13 cellular contexts compared by ENCODE assay signal in genomic region chr12:131836193-131836592, GRCh38. TPM values are rescaled to one million over a fixed set of nuclear protein-coding genes. Genes with fewer than 3 reads are reported as not detected.
DNase-seq lines count a peak whose midpoint lies in the region; TF ChIP-seq lines count a peak whose summit lies in the region.
"Had no signal": no experiment of that assay in that cellular context is flagged by ENCODE, and none has a peak within 500 bp of the region (broad histone marks: within the 10 kb centered on the region; RNA-seq: fewer than 3 reads in every experiment).

No MANE protein-coding gene starts in this region.

- no peaks in the 10 kb centered on the region for H3K9me3 ChIP-seq in osteoblast (ENCODE audit: low read depth, low read length)
- H3K9me3 ChIP-seq: esophagus squamous epithelium had no signal

- in situ Hi-C loops in KBM-7 (cut with MboI; ENCODE audit: low pct_unique_long_range_greater_than_20kb, low sequenced_read_pairs), result no loop called here

- no peaks in the 10 kb centered on the region for H3K79me2 ChIP-seq in osteoblast (ENCODE audit: insufficient read depth, low read length)

- TF ChIP-seq CTCF in NB4 (IDR thresholded peaks at IDR 0.05; ENCODE audit: low read depth, low read length) (peak; percentile 41), dorsolateral prefrontal cortex (IDR thresholded peaks at IDR 0.05 in 54 of 56, conservative IDR thresholded peaks at IDR 0.05 in 2 of 56; ENCODE audit: low read depth in 1 of 56, partially characterized antibody in 56 of 56) (peak in 47 of 56 donors; percentile 13 to 58 (median 38)), osteoblast (IDR thresholded peaks at IDR 0.05; ENCODE audit: extremely low read depth, low read depth, low read length) (peak; percentile 47)

- no peak overlapping the region for H3K4me2 ChIP-seq in osteoblast (ENCODE audit: insufficient read depth, low read length)

- peak; percentile 20 for DNase-seq in DMS 273 (lab: John Stamatoyannopoulos, UW; ENCODE audit: unreplicated experiment)
- DNase-seq in DMS 273 treated with DMSO at 0.1 percent for 48 hours (lab: John Stamatoyannopoulos, UW), result no peak
- peak; percentile 60 for DNase-seq in NB4 (ENCODE audit: low read depth)
- DNase-seq in dorsolateral prefrontal cortex, result no peak
- DNase-seq in osteoblast (ENCODE audit: insufficient read length, low spot score, missing footprints), result peak; percentile 81
- no peak for DNase-seq in HPDE6-E6E7 (ENCODE audit: extremely low spot score)
- DNase-seq in activated T-cell treated with anti-CD3 and anti-CD28 coated beads for 4 hours, result no peak
- no peak for DNase-seq in KBM-7
- DNase-seq: esophagus squamous epithelium, KG1, mesendoderm, NCI-H524 had no signal

- TF ChIP-seq POLR2A in NB4 (IDR thresholded peaks at IDR 0.05; ENCODE audit: extremely low read depth, insufficient read length), result no peak

- peaks cover 0 to 11% (median 0%) of the 10 kb centered on the region in 45 donors for H3K27me3 ChIP-seq in dorsolateral prefrontal cortex
- no peaks in the 10 kb centered on the region for H3K27me3 ChIP-seq in osteoblast (ENCODE audit: insufficient read depth, low read length)

- H3K4me3 ChIP-seq in NB4 (ENCODE audit: low read depth, low read length) (no peak overlapping the region), dorsolateral prefrontal cortex (no peak overlapping the region), osteoblast (ENCODE audit: insufficient read depth, low read length) (no peak overlapping the region)
- H3K4me3 ChIP-seq: esophagus squamous epithelium, skin epidermis had no signal

- no peak overlapping the region for H2AFZ ChIP-seq in osteoblast (ENCODE audit: low read length)

- no peaks in the 10 kb centered on the region for H4K20me1 ChIP-seq in osteoblast (ENCODE audit: insufficient read depth, low read length)

- peak overlapping the region in 4 of 59 donors; percentile 20 to 59 (median 22) for H3K27ac ChIP-seq in dorsolateral prefrontal cortex
- no peak overlapping the region for H3K27ac ChIP-seq in osteoblast (ENCODE audit: low read depth, low read length)
- H3K27ac ChIP-seq: esophagus squamous epithelium, skin epidermis had no signal

- H3K36me3 ChIP-seq in osteoblast (ENCODE audit: insufficient read depth, low read length), result no peaks in the 10 kb centered on the region

- peaks cover 4% of the 10 kb centered on the region for H3K4me1 ChIP-seq in osteoblast (ENCODE audit: insufficient read depth, low read length)

- intact Hi-C loops in dorsolateral prefrontal cortex (cut with DNase I), result no loop called here

RNA-seq across cellular contexts. Expression of gene MMP17, which starts 8.0 kb away (rescaled TPM):
- total RNA-seq in dorsolateral prefrontal cortex (100 to 1,000 TPM in 2 of 120 experiments, 10 to 100 TPM in 118; 25.5 to 119 (median 63.2) TPM), osteoblast (10.5 and 11.2 TPM in 2 replicates)

RNA-seq across cellular contexts. Expression of gene ULK1, which starts 58.2 kb away (rescaled TPM):
- total RNA-seq in dorsolateral prefrontal cortex (100 to 1,000 TPM in 53 of 120 experiments, 10 to 100 TPM in 67; 43.7 to 169 (median 98.4) TPM), osteoblast (13.3 and 14.1 TPM in 2 replicates)

Comparison
In these comparisons a context has a peak if more than half of its experiments do, and no peak if none do; other contexts are left out.
1. DNase-seq: peak in DMS 273 (single experiment), NB4 (single experiment) and osteoblast (single experiment); none in DMS 273 treated with DMSO at 0.1 percent for 48 hours (single experiment), dorsolateral prefrontal cortex (0 of 10), HPDE6-E6E7 (single experiment), activated T-cell treated with anti-CD3 and anti-CD28 coated beads for 4 hours (single experiment) and KBM-7 (single experiment).
2. Peak in every context shown above with its lines, with median percentiles within 50 percentile points of each other: CTCF ChIP-seq.